Comparison of ENCODE assay signal across 8 cellular contexts in genomic region chr12:123269395-123269892, GRCh38. TPM values are rescaled to one million over a fixed set of nuclear protein-coding genes. Genes with fewer than 3 reads are reported as not detected.
DNase-seq lines count a peak whose midpoint lies in the region; ATAC-seq and TF ChIP-seq lines count a peak whose summit lies in the region.

No MANE protein-coding gene starts in this region.

- H3K9me3 Mint-ChIP-seq in activated naive CD4-positive, alpha-beta T cell treated with anti-CD3 and anti-CD28 coated beads, Interleukin-2, amount 10 ng/mL, durations not matched to agents 7 days and 5 days: no peaks in the 10 kb centered on the region
- no peaks in the 10 kb centered on the region for H3K9me3 Mint-ChIP-seq in naive B cell
- no peaks in the 10 kb centered on the region for H3K9me3 Mint-ChIP-seq in type B pancreatic cell

- ATAC-seq in naive B cell (ENCODE audit: low read depth in 2 of 2): peak; percentile 49 to 52
- no peak for ATAC-seq in GM19455 (IDR thresholded peaks at IDR 0.05; ENCODE audit: unreplicated experiment)
- no peak for ATAC-seq in GM21825 (IDR thresholded peaks at IDR 0.05; ENCODE audit: unreplicated experiment)

- H3K27me3 Mint-ChIP-seq in activated naive CD4-positive, alpha-beta T cell treated with anti-CD3 and anti-CD28 coated beads, Interleukin-2, amount 10 ng/mL, durations not matched to agents 7 days and 5 days: peaks cover 23% of the 10 kb centered on the region
- no peaks in the 10 kb centered on the region for H3K27me3 Mint-ChIP-seq in naive B cell
- no peaks in the 10 kb centered on the region for H3K27me3 Mint-ChIP-seq in type B pancreatic cell

- no peak for TF ChIP-seq CTCF in fibroblast of villous mesenchyme (IDR thresholded peaks at IDR 0.05; ENCODE audit: insufficient read depth, low read depth, low read length)
- peak; percentile 51 for TF ChIP-seq CTCF in type B pancreatic cell (conservative IDR thresholded peaks at IDR 0.05)

- H3K27ac Mint-ChIP-seq in activated naive CD4-positive, alpha-beta T cell treated with anti-CD3 and anti-CD28 coated beads, Interleukin-2, amount 10 ng/mL, durations not matched to agents 7 days and 5 days: peak overlapping the region; percentile 81
- H3K27ac Mint-ChIP-seq in naive B cell (peak overlapping the region in 4 of 6 donors; percentile 33 to 68 (median 52)), type B pancreatic cell (peak overlapping the region; percentile 93)

- H3K4me3 ChIP-seq in fibroblast of villous mesenchyme (ENCODE audit: low read depth, low read length): peak overlapping the region; percentile 84

- H3K36me3 Mint-ChIP-seq in activated naive CD4-positive, alpha-beta T cell treated with anti-CD3 and anti-CD28 coated beads, Interleukin-2, amount 10 ng/mL, durations not matched to agents 7 days and 5 days: no peaks in the 10 kb centered on the region
- H3K36me3 Mint-ChIP-seq in naive B cell: no peaks in the 10 kb centered on the region
- peaks cover 11% of the 10 kb centered on the region for H3K36me3 Mint-ChIP-seq in type B pancreatic cell

- H3K4me3 Mint-ChIP-seq in activated naive CD4-positive, alpha-beta T cell treated with anti-CD3 and anti-CD28 coated beads, Interleukin-2, amount 10 ng/mL, durations not matched to agents 7 days and 5 days: peak overlapping the region; percentile 79
- H3K4me3 Mint-ChIP-seq in naive B cell (peak overlapping the region; percentile 77 to 94 (median 86)), type B pancreatic cell (peak overlapping the region; percentile 95)

- DNase-seq in GF-D8 (lab: John Stamatoyannopoulos, UW) (peak; percentile 51), NCI-H2107 (lab: John Stamatoyannopoulos, UW) (peak; percentile 84), fibroblast of villous mesenchyme (ENCODE audit: low read depth) (peak; percentile 55), naive B cell (peak; percentile 43), type B pancreatic cell (ENCODE audit: extremely low spot score, unreplicated experiment) (peak; percentile 87)
- peak; percentile 58 for DNase-seq in activated naive CD4-positive, alpha-beta T cell treated with anti-CD3 and anti-CD28 coated beads, Interleukin-2, amount 10 ng/mL, durations not matched to agents 7 days and 5 days

- CTCF ChIA-PET in activated naive CD4-positive, alpha-beta T cell treated with anti-CD3 and anti-CD28 coated beads, Interleukin-2, amount 10 ng/mL, durations not matched to agents 7 days and 5 days (lab: Charles Lee): interaction anchor here (0.8 to 2.3 kb wide), 7 partner anchors 9 to 333 kb away, joined by 3 to 10 read pairs (median 5); no protein-coding TSS in a partner anchor

- peaks cover 34% of the 10 kb centered on the region for H3K4me1 Mint-ChIP-seq in activated naive CD4-positive, alpha-beta T cell treated with anti-CD3 and anti-CD28 coated beads, Interleukin-2, amount 10 ng/mL, durations not matched to agents 7 days and 5 days
- peaks cover 25 to 38% (median 30%) of the 10 kb centered on the region in 3 donors for H3K4me1 Mint-ChIP-seq in naive B cell
- peaks cover 12% of the 10 kb centered on the region for H3K4me1 Mint-ChIP-seq in type B pancreatic cell (ENCODE audit: unreplicated experiment)

RNA-seq across cellular contexts. Expression of gene CDK2AP1, which starts 2.2 kb away (rescaled TPM):
- total RNA-seq in fibroblast of villous mesenchyme: 212 and 319 TPM in 2 replicates
- 1 to 10 TPM; 2.0 to 6.3 (median 3.8) TPM for polyA plus RNA-seq in naive B cell (ENCODE audit: low read depth in 6 of 6)
- total RNA-seq in type B pancreatic cell (ENCODE audit: low replicate concordance): 70.7 and 128 TPM in 2 replicates

RNA-seq across cellular contexts. Expression of gene MTRFR, which starts 36.2 kb away (rescaled TPM):
- total RNA-seq in fibroblast of villous mesenchyme (9.0 and 10.4 TPM in 2 replicates), type B pancreatic cell (ENCODE audit: low replicate concordance) (13.9 and 17.2 TPM in 2 replicates)
- 10 to 100 TPM; 23.7 to 34.2 (median 30.3) TPM for polyA plus RNA-seq in naive B cell (ENCODE audit: low read depth in 6 of 6)

RNA-seq across cellular contexts. Expression of gene MPHOSPH9, which starts 36.5 kb away (rescaled TPM):
- total RNA-seq in fibroblast of villous mesenchyme (43.5 and 61.3 TPM in 2 replicates), type B pancreatic cell (ENCODE audit: low replicate concordance) (15.1 and 52.3 TPM in 2 replicates)
- polyA plus RNA-seq in naive B cell (ENCODE audit: low read depth in 6 of 6): 10 to 100 TPM; 20.2 to 33.6 (median 28.6) TPM

Comparison
In these comparisons a context has a peak if more than half of its experiments do, and no peak if none do; other contexts are left out.
1. ATAC-seq: peak in naive B cell (2 of 2); none in GM19455 (single experiment) and GM21825 (single experiment).
2. Peak in every context shown above with its lines, with median percentiles within 50 percentile points of each other: DNase-seq, H3K27ac Mint-ChIP-seq and H3K4me3 Mint-ChIP-seq.